ENCODE assay signal across 9 cellular contexts in genomic region chr16:75340715-75341500, GRCh38.
DNase-seq lines count a peak whose midpoint lies in the region; ATAC-seq and TF ChIP-seq lines count a peak whose summit lies in the region.
"Had no signal": no experiment of that assay in that cellular context is flagged by ENCODE, and none has a peak within 500 bp of the region (broad histone marks: within the 10 kb centered on the region; RNA-seq: fewer than 3 reads in every experiment).

No MANE protein-coding gene starts in this region.

- TF ChIP-seq CTCF in choroid plexus epithelial cell (conservative IDR thresholded peaks at IDR 0.05; ENCODE audit: low read depth, low read length) (no peak), right lobe of liver (IDR thresholded peaks at IDR 0.05) (no peak), transverse colon (IDR thresholded peaks at IDR 0.05) (no peak), natural killer cell (IDR thresholded peaks at IDR 0.05) (no peak), WERI-Rb-1 (IDR thresholded peaks at IDR 0.05; ENCODE audit: low read depth, low read length) (no peak)

- ATAC-seq in right lobe of liver: peak; percentile 16 to 47 (median 38)
- no peak for ATAC-seq in natural killer cell

- TF ChIP-seq POLR2A in right lobe of liver (IDR thresholded peaks at IDR 0.05) (no peak), transverse colon (IDR thresholded peaks at IDR 0.05) (no peak)

- peaks cover 7% of the 10 kb centered on the region; the same call in 1 of the 2 replicates for H3K36me3 ChIP-seq in HUES6 (ENCODE audit: control insufficient read depth, insufficient read depth, low read length)
- H3K36me3 ChIP-seq in right lobe of liver: peaks cover 0 to 3% (median 0%) of the 10 kb centered on the region in 4 donors
- H3K36me3 ChIP-seq in transverse colon: no peaks in the 10 kb centered on the region
- peaks cover 19% of the 10 kb centered on the region for H3K36me3 ChIP-seq in WERI-Rb-1

- peaks cover 12% of the 10 kb centered on the region for H3K36me3 Mint-ChIP-seq in natural killer cell

- no peak for TF ChIP-seq EP300 in transverse colon (IDR thresholded peaks at IDR 0.05; ENCODE audit: low read depth)

- H3K9me3 ChIP-seq in HUES6 (ENCODE audit: control insufficient read depth, insufficient read depth, low read depth, low read length) (no peaks in the 10 kb centered on the region), right lobe of liver (no peaks in the 10 kb centered on the region), transverse colon (no peaks in the 10 kb centered on the region), WERI-Rb-1 (ENCODE audit: severe bottlenecking) (no peaks in the 10 kb centered on the region)

- in situ Hi-C loops in transverse colon (cut with MboI; ENCODE audit: low pct_ligation_motif_present in 1 of 4, low pct_unique_long_range_greater_than_20kb in 1 of 4, low sequenced_read_pairs in 3 of 4): no loop called here

- H3K27me3 ChIP-seq in HUES6 (ENCODE audit: control insufficient read depth, insufficient read depth, low read length) (no peaks in the 10 kb centered on the region), right lobe of liver (no peaks in the 10 kb centered on the region), transverse colon (peaks cover 4% of the 10 kb centered on the region), WERI-Rb-1 (ENCODE audit: insufficient read depth, low read depth, severe bottlenecking) (no peaks in the 10 kb centered on the region)

- DNase-seq in choroid plexus epithelial cell (ENCODE audit: low read depth): peak; percentile 37
- no peak for DNase-seq in right lobe of liver
- DNase-seq in transverse colon: no peak
- DNase-seq in natural killer cell: no peak
- no peak for DNase-seq in NCI-H446 (lab: John Stamatoyannopoulos, UW)
- DNase-seq in WERI-Rb-1: no peak
- DNase-seq: NCI-H146 had no signal

- H3K4me3 ChIP-seq in HUES6 (ENCODE audit: low read depth, low read length) (no peak overlapping the region), choroid plexus epithelial cell (ENCODE audit: low read depth, low read length) (no peak overlapping the region), right lobe of liver (no peak overlapping the region), transverse colon (no peak overlapping the region), WERI-Rb-1 (ENCODE audit: low read depth, low read length) (no peak overlapping the region)

- H3K27ac ChIP-seq in HUES6 (ENCODE audit: low read depth, low read length) (peak overlapping the region; percentile 4; the same call in 1 of the 2 replicates), right lobe of liver (peak overlapping the region in 2 of 3 donors; percentile 8 to 55), transverse colon (peak overlapping the region; percentile 60 to 69 (median 68)), WERI-Rb-1 (no peak overlapping the region)

- H3K27ac Mint-ChIP-seq in natural killer cell: no peak overlapping the region
- H3K27ac Mint-ChIP-seq: stimulated activated naive CD8-positive, alpha-beta T cell treated with anti-CD3 and anti-CD28 coated beads, Interleukin-15, Interleukin-2, amounts not matched to agents 100 ng/mL and 50 ng/mL, for 24 hours had no signal

- H3K4me1 ChIP-seq in HUES6 (ENCODE audit: control insufficient read depth, insufficient read depth, low read length) (peaks cover 39% of the 10 kb centered on the region), right lobe of liver (peaks cover 0 to 31% (median 0%) of the 10 kb centered on the region in 4 donors), transverse colon (peaks cover 18 to 28% (median 19%) of the 10 kb centered on the region in 4 donors)

- 62% methylated on average over 2 of the region's 2 CpGs for WGBS in right lobe of liver (ENCODE audit: insufficient coverage, low coverage, low lambda C conversion rate, missing lambda C conversion rate)
- 72 to 100% methylated on average over 1 to 2 of the region's 2 CpGs for WGBS in transverse colon (ENCODE audit: low coverage in 1 of 2), 2 donors

- no peaks in the 10 kb centered on the region for H3K9me3 Mint-ChIP-seq in natural killer cell
- H3K9me3 Mint-ChIP-seq: stimulated activated naive CD8-positive, alpha-beta T cell treated with anti-CD3 and anti-CD28 coated beads, Interleukin-15, Interleukin-2, amounts not matched to agents 100 ng/mL and 50 ng/mL, for 24 hours had no signal

- H3K9ac ChIP-seq in HUES6 (ENCODE audit: low read length): no peak overlapping the region

- intact Hi-C loops in right lobe of liver (cut with DNase I) (no loop called here), transverse colon (cut with DNase I; ENCODE audit: low total_unique reads) (no loop called here), natural killer cell (cut with micrococcal nuclease) (no loop called here)

- peaks cover 6 to 17% of the 10 kb centered on the region in 2 donors for H3K27me3 Mint-ChIP-seq in natural killer cell (ENCODE audit: low read depth in 2 of 2)
- H3K27me3 Mint-ChIP-seq: stimulated activated naive CD8-positive, alpha-beta T cell treated with anti-CD3 and anti-CD28 coated beads, Interleukin-15, Interleukin-2, amounts not matched to agents 100 ng/mL and 50 ng/mL, for 24 hours had no signal

- peaks cover 0 to 5% of the 10 kb centered on the region in 2 donors for H3K4me1 Mint-ChIP-seq in natural killer cell

- H3K4me3 Mint-ChIP-seq in natural killer cell: no peak overlapping the region
- H3K4me3 Mint-ChIP-seq: stimulated activated naive CD8-positive, alpha-beta T cell treated with anti-CD3 and anti-CD28 coated beads, Interleukin-15, Interleukin-2, amounts not matched to agents 100 ng/mL and 50 ng/mL, for 24 hours had no signal

Comparison
In these comparisons a context has a peak if more than half of its experiments do, and no peak if none do; other contexts are left out.
1. ATAC-seq: peak in right lobe of liver (4 of 4); none in natural killer cell (0 of 3).